Comparison of ENCODE assay signal across 20 cellular contexts in the genomic region with DNA sequence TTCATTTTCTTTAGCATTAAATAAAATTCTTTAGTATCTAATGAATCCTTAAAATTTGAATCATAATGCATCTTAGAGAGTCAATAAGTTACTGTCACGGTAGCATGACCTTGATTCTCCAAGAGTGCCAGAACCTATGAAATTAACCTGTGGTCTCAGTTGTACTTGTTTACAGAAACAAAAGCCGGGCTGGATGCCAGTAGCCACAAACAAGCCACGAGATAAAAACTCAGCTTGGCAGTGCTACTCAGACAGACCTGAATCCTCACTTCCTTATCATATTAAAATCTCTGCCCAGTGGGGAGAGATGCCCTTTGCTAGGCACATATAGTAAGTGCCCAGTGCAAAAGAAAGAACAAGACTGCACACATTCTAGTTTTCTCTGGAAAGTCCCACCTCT. TPM values are rescaled to one million over a fixed set of nuclear protein-coding genes. Genes with fewer than 3 reads are reported as not detected.
DNase-seq lines count a peak whose midpoint lies in the region; ATAC-seq, FAIRE-seq and TF ChIP-seq lines count a peak whose summit lies in the region.
"Had no signal": no experiment of that assay in that cellular context is flagged by ENCODE, and none has a peak within 500 bp of the region (broad histone marks: within the 10 kb centered on the region; RNA-seq: fewer than 3 reads in every experiment).

No MANE protein-coding gene starts in this region.

- H3K36me3 Mint-ChIP-seq in astrocyte (ENCODE audit: low read depth, unreplicated experiment) (no peaks in the 10 kb centered on the region), nephron (ENCODE audit: low read depth) (peaks cover 14% of the 10 kb centered on the region)
- peaks cover 0 to 5% (median 0%) of the 10 kb centered on the region in 5 donors for H3K36me3 Mint-ChIP-seq in naive thymus-derived CD4-positive, alpha-beta T cell

- H3K4me3 ChIP-seq in astrocyte (ENCODE audit: insufficient read depth, low read depth, low read length) = no peak overlapping the region
- no peak overlapping the region for H3K4me3 ChIP-seq in naive thymus-derived CD4-positive, alpha-beta T cell (ENCODE audit: low read length)

- TF ChIP-seq CTCF in astrocyte (IDR thresholded peaks at IDR 0.05; ENCODE audit: insufficient read depth, low read depth, low read length) (no peak), nephron (IDR thresholded peaks at IDR 0.05; ENCODE audit: unreplicated experiment in 3 of 3) (no peak)

- ATAC-seq in naive thymus-derived CD4-positive, alpha-beta T cell = no peak
- ATAC-seq: activated naive CD4-positive, alpha-beta T cell treated with anti-CD3 and anti-CD28 coated beads, Interleukin-2, amount 50 U/mL, for 72 hours had no signal

- POLR2A ChIA-PET in naive thymus-derived CD4-positive, alpha-beta T cell (lab: Charles Lee) = no interaction called here

- peaks cover 7% of the 10 kb centered on the region for H3K4me1 ChIP-seq in astrocyte (ENCODE audit: insufficient read depth, low read length)
- H3K4me1 ChIP-seq in naive thymus-derived CD4-positive, alpha-beta T cell (ENCODE audit: control insufficient read depth in 2 of 2, insufficient read depth in 2 of 2, low read length in 2 of 2) = no peaks in the 10 kb centered on the region
- H3K4me1 ChIP-seq: psoas muscle had no signal

- H3K4me3 Mint-ChIP-seq in astrocyte (ENCODE audit: unreplicated experiment) (no peak overlapping the region), nephron (peak overlapping the region; percentile 26 to 92 (median 53))
- H3K4me3 Mint-ChIP-seq in naive thymus-derived CD4-positive, alpha-beta T cell = no peak overlapping the region
- H3K4me3 Mint-ChIP-seq: central memory CD8-positive, alpha-beta T cell had no signal

- H3K27ac Mint-ChIP-seq in astrocyte (ENCODE audit: unreplicated experiment) (no peak overlapping the region), nephron (peak overlapping the region in 2 of 3 experiments; percentile 21 to 93)
- H3K27ac Mint-ChIP-seq in naive thymus-derived CD4-positive, alpha-beta T cell = no peak overlapping the region
- H3K27ac Mint-ChIP-seq: activated naive CD4-positive, alpha-beta T cell treated with anti-CD3 and anti-CD28 coated beads, Interleukin-2, amount 50 U/mL, for 72 hours had no signal

- H4K20me1 ChIP-seq in astrocyte (ENCODE audit: insufficient read depth, low read length) = no peaks in the 10 kb centered on the region

- no peaks in the 10 kb centered on the region for H3K27me3 ChIP-seq in astrocyte (ENCODE audit: insufficient read depth, low read length)
- no peaks in the 10 kb centered on the region for H3K27me3 ChIP-seq in naive thymus-derived CD4-positive, alpha-beta T cell (ENCODE audit: control insufficient read depth in 2 of 2, insufficient read depth in 2 of 2, low read length in 2 of 2)

- H3K36me3 ChIP-seq in astrocyte (ENCODE audit: insufficient read depth, low read length) = no peaks in the 10 kb centered on the region
- no peaks in the 10 kb centered on the region for H3K36me3 ChIP-seq in naive thymus-derived CD4-positive, alpha-beta T cell (ENCODE audit: control insufficient read depth in 2 of 3, insufficient read depth in 3 of 3, low read length in 3 of 3)
- H3K36me3 ChIP-seq: heart right ventricle, thoracic aorta had no signal

- H3K4me2 ChIP-seq in astrocyte (ENCODE audit: low read length) = no peak overlapping the region

- DNase-seq in Daoy (ENCODE audit: low read depth) (peak; percentile 21), NCI-H1105 treated with DMSO at 0.1 percent for 48 hours (lab: John Stamatoyannopoulos, UW) (peak; percentile 73), astrocyte (ENCODE audit: low read depth) (peak; percentile 33), NCI-H1694 (lab: John Stamatoyannopoulos, UW) (no peak), SHP77 treated with DMSO at 0.1 percent for 48 hours (lab: John Stamatoyannopoulos, UW) (no peak), NCI-H2171 treated with DMSO at 0.1 percent for 48 hours (lab: John Stamatoyannopoulos, UW) (no peak)
- no peak for DNase-seq in naive thymus-derived CD4-positive, alpha-beta T cell
- DNase-seq: activated CD4-positive, CD25-positive, alpha-beta regulatory T cell; activated T-cell treated with anti-CD3 and anti-CD28 coated beads for 4 hours; kidney glomerular epithelial cell; NCI-H446 treated with DMSO at 0.1 percent for 48 hours; psoas muscle had no signal

- no peaks in the 10 kb centered on the region for H3K79me2 ChIP-seq in astrocyte (ENCODE audit: insufficient read depth, low read length)

- H3K4me1 Mint-ChIP-seq in astrocyte (ENCODE audit: low read depth, unreplicated experiment) = no peaks in the 10 kb centered on the region
- H3K4me1 Mint-ChIP-seq in nephron = peaks cover 14% of the 10 kb centered on the region
- H3K4me1 Mint-ChIP-seq in naive thymus-derived CD4-positive, alpha-beta T cell = no peaks in the 10 kb centered on the region
- H3K4me1 Mint-ChIP-seq: central memory CD8-positive, alpha-beta T cell had no signal

- no peak overlapping the region for H3K27ac ChIP-seq in astrocyte (ENCODE audit: low read depth, low read length)
- H3K27ac ChIP-seq in naive thymus-derived CD4-positive, alpha-beta T cell (ENCODE audit: low read depth, low read length) = no peak overlapping the region
- H3K27ac ChIP-seq: C4-2B, psoas muscle had no signal

- CTCF ChIA-PET in naive thymus-derived CD4-positive, alpha-beta T cell (lab: Charles Lee) = no interaction called here

- no peak for FAIRE-seq in astrocyte (lab: Jason Lieb, UNC)
- FAIRE-seq: GM12892 had no signal

- intact Hi-C loops in naive thymus-derived CD4-positive, alpha-beta T cell (cut with micrococcal nuclease) = no loop called here

- H3K27me3 Mint-ChIP-seq in astrocyte (ENCODE audit: low read depth, unreplicated experiment) = no peaks in the 10 kb centered on the region
- H3K27me3 Mint-ChIP-seq in nephron (ENCODE audit: low read depth) = no peaks in the 10 kb centered on the region
- peaks cover 0 to 8% (median 6%) of the 10 kb centered on the region in 5 donors for H3K27me3 Mint-ChIP-seq in naive thymus-derived CD4-positive, alpha-beta T cell
- H3K27me3 Mint-ChIP-seq: central memory CD8-positive, alpha-beta T cell had no signal

- H3K9me3 Mint-ChIP-seq in astrocyte (ENCODE audit: unreplicated experiment) (peaks cover 4% of the 10 kb centered on the region), nephron (peaks cover 13% of the 10 kb centered on the region)
- peaks cover 0 to 16% (median 6%) of the 10 kb centered on the region in 11 donors for H3K9me3 Mint-ChIP-seq in naive thymus-derived CD4-positive, alpha-beta T cell

- no peak overlapping the region for H3K9ac ChIP-seq in astrocyte (ENCODE audit: low read length)

- H2AFZ ChIP-seq in astrocyte (ENCODE audit: low read depth, low read length) = no peak overlapping the region

- no peaks in the 10 kb centered on the region for H3K9me3 ChIP-seq in astrocyte (ENCODE audit: insufficient read depth, low read depth, low read length)
- peaks cover 0 to 8% (median 0%) of the 10 kb centered on the region in 3 experiments for H3K9me3 ChIP-seq in naive thymus-derived CD4-positive, alpha-beta T cell (ENCODE audit: control insufficient read depth in 2 of 3, low read length in 3 of 3)
- H3K9me3 ChIP-seq: psoas muscle, thoracic aorta had no signal

RNA-seq across cellular contexts. Expression of a gene that starts 1.0 kb away (rescaled TPM):
- total RNA-seq in Daoy (2014; rRNA removed; shearing (Covaris generic)) = 0.97 and 2.0 TPM in 2 replicates
- 0.58 and 0.66 TPM in 2 replicates for total RNA-seq in astrocyte
- not detected for total RNA-seq in naive thymus-derived CD4-positive, alpha-beta T cell
- polyA plus RNA-seq in naive thymus-derived CD4-positive, alpha-beta T cell = not detected
- total RNA-seq: activated naive CD4-positive, alpha-beta T cell treated with anti-CD3 and anti-CD28 coated beads, Interleukin-2, amount 50 U/mL, for 72 hours; HT1080 had no signal

Comparison
In these comparisons a context has a peak if more than half of its experiments do, and no peak if none do; other contexts are left out.
1. DNase-seq: peak in Daoy (single experiment), NCI-H1105 treated with DMSO at 0.1 percent for 48 hours (single experiment) and astrocyte (single experiment); none in NCI-H1694 (single experiment), SHP77 treated with DMSO at 0.1 percent for 48 hours (single experiment), naive thymus-derived CD4-positive, alpha-beta T cell (0 of 9) and NCI-H2171 treated with DMSO at 0.1 percent for 48 hours (single experiment).
2. H3K27ac Mint-ChIP-seq: peak in nephron (2 of 3); none in astrocyte (single experiment) and naive thymus-derived CD4-positive, alpha-beta T cell (0 of 9).
3. H3K4me3 Mint-ChIP-seq: peak in nephron (3 of 3); none in astrocyte (single experiment) and naive thymus-derived CD4-positive, alpha-beta T cell (0 of 10).